In genomic region chr4:123555500-123556273, GRCh38 we compare ENCODE assay signal across 1 cellular context.
TF ChIP-seq lines count a peak whose summit lies in the region.

No MANE protein-coding gene starts in this region.

TF ChIP-seq in HepG2, 621 proteins besides CTCF, POLR2A, EP300 and RAD21 (continued from another document):
- no peak for TF ChIP-seq GPBP1L1 (CRISPR knock-in tag; IDR thresholded peaks at IDR 0.05)
TF ChIP-seq in HepG2: peak in this region for 271.
